Comparison of ENCODE assay signal across 17 cellular contexts in the genomic region with DNA sequence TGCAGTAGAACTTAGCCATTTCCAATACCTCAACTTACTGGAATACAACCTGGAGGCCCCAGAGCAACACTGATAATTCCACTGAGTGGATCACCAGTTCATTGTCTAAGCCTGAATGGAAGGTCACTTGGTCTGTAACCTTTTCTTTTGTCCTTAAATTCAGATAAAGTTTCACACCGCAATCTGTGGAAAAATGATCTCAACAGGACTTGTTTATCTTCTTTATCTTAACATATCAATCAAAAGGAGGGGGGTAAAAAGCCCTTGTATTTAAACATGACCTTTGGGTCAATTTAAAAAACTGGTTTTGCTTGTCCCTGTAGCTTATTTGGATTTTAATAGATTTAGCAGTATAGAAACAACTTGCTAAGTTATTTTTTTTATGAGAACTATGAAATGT. TPM values are rescaled to one million over a fixed set of nuclear protein-coding genes. Genes with fewer than 3 reads are reported as not detected.
DNase-seq lines count a peak whose midpoint lies in the region; ATAC-seq and TF ChIP-seq lines count a peak whose summit lies in the region.
"Had no signal": no experiment of that assay in that cellular context is flagged by ENCODE, and none has a peak within 500 bp of the region (broad histone marks: within the 10 kb centered on the region; RNA-seq: fewer than 3 reads in every experiment).

No MANE protein-coding gene starts in this region.

- no peak overlapping the region for H4K8ac ChIP-seq in H9 (replicated peaks; ENCODE audit: insufficient read length, low read depth, low read length)

- no peaks in the 10 kb centered on the region for H3K23me2 ChIP-seq in H9 (ENCODE audit: insufficient read length, low read depth, low read length, poor library complexity, severe bottlenecking)

- H3K18ac ChIP-seq in H9 (ENCODE audit: insufficient read length, low read depth, low read length) = no peak overlapping the region

- no peak overlapping the region for H2AK5ac ChIP-seq in H9 (ENCODE audit: insufficient read length, low read length)

- no peak overlapping the region for H3K56ac ChIP-seq in H9 (ENCODE audit: insufficient read length, low read depth, low read length)

- H2BK5ac ChIP-seq in H9 (ENCODE audit: insufficient read length, low read length) = no peak overlapping the region

- H3K27me3 ChIP-seq in H9 (ENCODE audit: insufficient read depth, low read length) (no peaks in the 10 kb centered on the region), sigmoid colon (no peaks in the 10 kb centered on the region), right atrium auricular region (no peaks in the 10 kb centered on the region), A673 (replicated peaks; ENCODE audit: insufficient read depth, low read depth, low read length, poor library complexity) (no peaks in the 10 kb centered on the region)
- H3K27me3 ChIP-seq: gastrocnemius medialis had no signal

- no peak overlapping the region for H3K23ac ChIP-seq in H9 (ENCODE audit: insufficient read length, low read depth, low read length)

- intact Hi-C loops in sigmoid colon (cut with DNase I) (loop anchor here (5.0 kb wide), 2 partner anchors 60 to 75 kb away; no protein-coding TSS in a partner anchor), A673 (cut with micrococcal nuclease; ENCODE audit: unreplicated experiment) (loop anchor here (10.0 kb wide), 1 partner anchor 93 kb away; no protein-coding TSS in a partner anchor)

- H3K4me3 Mint-ChIP-seq in H9 = no peak overlapping the region
- H3K4me3 Mint-ChIP-seq: B cell; stimulated activated memory B cell treated with anti-CD40 and anti-IgM and Interleukin-4, amounts not matched to agents 10 μg/mL and 1 μg/mL and 100 μg/mL, for 72 hours had no signal

- H2BK120ac ChIP-seq in H9 (ENCODE audit: low read depth, low read length, poor library complexity, severe bottlenecking) = no peak overlapping the region

- POLR2A ChIA-PET in A673 (lab: Charles Lee; ENCODE audit: low non-redundant PET) = no interaction called here

- no peak overlapping the region for H2AFZ ChIP-seq in H9 (ENCODE audit: low read length)

- peak overlapping the region; percentile 71 for H3K27ac ChIP-seq in H9 (ENCODE audit: insufficient read length, low read depth, low read length)
- H3K27ac ChIP-seq in epithelial cell of prostate = peak overlapping the region; percentile 78
- peak overlapping the region; percentile 62 to 89 (median 84) for H3K27ac ChIP-seq in sigmoid colon
- no peak overlapping the region for H3K27ac ChIP-seq in right atrium auricular region
- no peak overlapping the region for H3K27ac ChIP-seq in A673 (ENCODE audit: low read depth, low read length, poor library complexity, severe bottlenecking)
- H3K27ac ChIP-seq: gastrocnemius medialis had no signal

- TF ChIP-seq CTCF in H9 (conservative IDR thresholded peaks at IDR 0.05) = no peak
- no peak for TF ChIP-seq CTCF in sigmoid colon (IDR thresholded peaks at IDR 0.05)
- TF ChIP-seq CTCF in right atrium auricular region (IDR thresholded peaks at IDR 0.05) = no peak
- no peak for TF ChIP-seq CTCF in A673 (conservative IDR thresholded peaks at IDR 0.05; ENCODE audit: low read depth, low read length)

- no peak for ATAC-seq in HG03442 (IDR thresholded peaks at IDR 0.05; ENCODE audit: unreplicated experiment)
- ATAC-seq in HG02852 (IDR thresholded peaks at IDR 0.05; ENCODE audit: unreplicated experiment) = no peak
- ATAC-seq: gastrocnemius medialis; stimulated activated memory B cell treated with anti-CD40 and anti-IgM and Interleukin-4, amounts not matched to agents 10 μg/mL and 1 μg/mL and 100 μg/mL, for 72 hours had no signal

- H3K27ac Mint-ChIP-seq in H9 = peak overlapping the region in 2 of 3 experiments; percentile 31 to 53; a peak in 3 of 7 replicates
- H3K27ac Mint-ChIP-seq: B cell; stimulated activated memory B cell treated with anti-CD40 and anti-IgM and Interleukin-4, amounts not matched to agents 10 μg/mL and 1 μg/mL and 100 μg/mL, for 72 hours had no signal

- H3K9me3 ChIP-seq in H9 (ENCODE audit: control insufficient read depth, low read depth, low read length) (no peaks in the 10 kb centered on the region), sigmoid colon (no peaks in the 10 kb centered on the region), right atrium auricular region (no peaks in the 10 kb centered on the region), A673 (ENCODE audit: low read depth, low read length, poor library complexity, severe bottlenecking) (no peaks in the 10 kb centered on the region)
- H3K9me3 ChIP-seq: gastrocnemius medialis had no signal

- no peak overlapping the region for H3K4me2 ChIP-seq in H9 (ENCODE audit: insufficient read depth, insufficient read length, low read length)

- H3K4ac ChIP-seq in H9 (ENCODE audit: low read depth, low read length) = no peak overlapping the region

- peaks cover 58 to 95% (median 78%) of the 10 kb centered on the region in 3 experiments for H3K36me3 Mint-ChIP-seq in H9 (ENCODE audit: insufficient read depth in 1 of 3, low read depth in 3 of 3)

- no peak overlapping the region for H2BK12ac ChIP-seq in H9 (ENCODE audit: insufficient read length, low read depth, low read length)

- no peak overlapping the region for H3K14ac ChIP-seq in H9 (ENCODE audit: insufficient read depth, low read length)

- no CpG with 5 or more reads among the region's 1 CpG for WGBS in H9 (ENCODE audit: extremely low coverage, insufficient read length, low lambda C conversion rate)
- WGBS in sigmoid colon, 2 donors = 28 to 58% methylated on average over 1 of the region's 1 CpG

- peaks cover 0 to 4% of the 10 kb centered on the region in 2 experiments; a peak in 1 of 5 replicates for H3K9me3 Mint-ChIP-seq in H9
- H3K9me3 Mint-ChIP-seq: stimulated activated memory B cell treated with anti-CD40 and anti-IgM and Interleukin-4, amounts not matched to agents 10 μg/mL and 1 μg/mL and 100 μg/mL, for 72 hours had no signal

- peaks cover 35 to 38% of the 10 kb centered on the region in 2 experiments for H3K4me1 Mint-ChIP-seq in H9

- TF ChIP-seq POLR2A in sigmoid colon (IDR thresholded peaks at IDR 0.05) = no peak

- H3K4me1 ChIP-seq in H9 (ENCODE audit: insufficient read depth, low read length) (no peaks in the 10 kb centered on the region), sigmoid colon (peaks cover 0 to 86% (median 74%) of the 10 kb centered on the region in 4 donors), right atrium auricular region (peaks cover 0 to 10% of the 10 kb centered on the region in 2 donors), A673 (ENCODE audit: insufficient read depth, low read length, poor library complexity, severe bottlenecking) (peaks cover 5% of the 10 kb centered on the region)

- DNase-seq in H9 (no peak), NCI-H69 (lab: John Stamatoyannopoulos, UW) (peak; percentile 14), epithelial cell of prostate (ENCODE audit: low read depth, low spot score) (no peak), sigmoid colon (no peak), right atrium auricular region (ENCODE audit: low spot score) (no peak), A673 (ENCODE audit: low spot score) (no peak)
- DNase-seq: activated naive CD4-positive, alpha-beta T cell; DMS153; effector CD8-positive, alpha-beta T cell; gastrocnemius medialis; GOT3; NCI-H1048; NCI-H226 had no signal

- H2BK20ac ChIP-seq in H9 (ENCODE audit: low read depth, low read length, poor library complexity, severe bottlenecking) = no peak overlapping the region

- no peak for TF ChIP-seq EP300 in sigmoid colon (IDR thresholded peaks at IDR 0.05)

- no peak overlapping the region for H3K9ac ChIP-seq in H9 (ENCODE audit: extremely low read depth, insufficient read length, low read length)

- no peaks in the 10 kb centered on the region for H3K27me3 Mint-ChIP-seq in H9 (ENCODE audit: low read depth)
- H3K27me3 Mint-ChIP-seq: B cell; stimulated activated memory B cell treated with anti-CD40 and anti-IgM and Interleukin-4, amounts not matched to agents 10 μg/mL and 1 μg/mL and 100 μg/mL, for 72 hours had no signal

- no peak overlapping the region for H3T11ph ChIP-seq in H9 (ENCODE audit: low read length)

- H3K4me3 ChIP-seq in sigmoid colon (no peak overlapping the region), right atrium auricular region (no peak overlapping the region), A673 (ENCODE audit: low read depth, low read length, poor library complexity, severe bottlenecking) (no peak overlapping the region)
- H3K4me3 ChIP-seq: gastrocnemius medialis had no signal

- no peaks in the 10 kb centered on the region for H4K20me1 ChIP-seq in H9 (ENCODE audit: control insufficient read depth, insufficient read depth, insufficient read length)

- no peak overlapping the region for H4K5ac ChIP-seq in H9 (ENCODE audit: insufficient read length, low read depth, low read length)

- CTCF ChIA-PET in A673 (lab: Charles Lee) = no interaction called here

- H3K79me2 ChIP-seq in H9 (ENCODE audit: insufficient read depth, low read length) = peaks cover 5% of the 10 kb centered on the region; the same call in 1 of the 2 replicates

- H3K79me1 ChIP-seq in H9 (ENCODE audit: insufficient read depth, low read depth, low read length, poor library complexity, severe bottlenecking) = peaks cover 12% of the 10 kb centered on the region

- H2BK15ac ChIP-seq in H9 (ENCODE audit: low read depth, low read length) = peak overlapping the region; percentile 31; the same call in 1 of the 2 replicates

- BruUV-seq in A673 (replicated peaks; lab: Mats Ljungman, UMichigan) = no TSS peak

- peaks cover 0 to 75% (median 14%) of the 10 kb centered on the region in 4 donors for H3K36me3 ChIP-seq in sigmoid colon
- peaks cover 49% of the 10 kb centered on the region for H3K36me3 ChIP-seq in right atrium auricular region
- peaks cover 86% of the 10 kb centered on the region for H3K36me3 ChIP-seq in A673 (ENCODE audit: insufficient read depth, low read length, poor library complexity, severe bottlenecking)

- H4K91ac ChIP-seq in H9 (ENCODE audit: insufficient read length, low read depth, low read length) = no peak overlapping the region

RNA-seq across cellular contexts. Expression of a gene that starts 21.6 kb away (rescaled TPM):
- 232 and 234 TPM in 2 replicates for total RNA-seq in H9 (2021)
- total RNA-seq in sigmoid colon = 100 to 1,000 TPM; 109 to 191 (median 161) TPM
- polyA plus RNA-seq in sigmoid colon = 10 to 100 TPM; 50.5 to 82.6 (median 57.3) TPM
- total RNA-seq in right atrium auricular region = 10 to 100 TPM; 43.7 to 48.7 TPM
- total RNA-seq in A673 (2021) = 302 and 314 TPM in 2 replicates

RNA-seq across cellular contexts. Expression of a gene that starts 38.6 kb away (rescaled TPM):
- total RNA-seq in H9 (2021) (105 and 109 TPM in 2 replicates), sigmoid colon (10 to 100 TPM; 19.3 to 25.3 (median 21.8) TPM), right atrium auricular region (10 to 100 TPM; 15.4 to 18.0 TPM), A673 (2021) (94.4 and 94.8 TPM in 2 replicates)
- polyA plus RNA-seq in sigmoid colon = 10 to 100 TPM in 1 of 3 donors, 1 to 10 TPM in 2; 5.4 to 21.9 (median 6.7) TPM

Comparison
In these comparisons a context has a peak if more than half of its experiments do, and no peak if none do; other contexts are left out.
1. H3K27ac ChIP-seq: peak in H9 (single experiment), epithelial cell of prostate (single experiment) and sigmoid colon (4 of 4); none in right atrium auricular region (0 of 2) and A673 (single experiment).